ENCODE assay signal across 20 cellular contexts in the genomic region with DNA sequence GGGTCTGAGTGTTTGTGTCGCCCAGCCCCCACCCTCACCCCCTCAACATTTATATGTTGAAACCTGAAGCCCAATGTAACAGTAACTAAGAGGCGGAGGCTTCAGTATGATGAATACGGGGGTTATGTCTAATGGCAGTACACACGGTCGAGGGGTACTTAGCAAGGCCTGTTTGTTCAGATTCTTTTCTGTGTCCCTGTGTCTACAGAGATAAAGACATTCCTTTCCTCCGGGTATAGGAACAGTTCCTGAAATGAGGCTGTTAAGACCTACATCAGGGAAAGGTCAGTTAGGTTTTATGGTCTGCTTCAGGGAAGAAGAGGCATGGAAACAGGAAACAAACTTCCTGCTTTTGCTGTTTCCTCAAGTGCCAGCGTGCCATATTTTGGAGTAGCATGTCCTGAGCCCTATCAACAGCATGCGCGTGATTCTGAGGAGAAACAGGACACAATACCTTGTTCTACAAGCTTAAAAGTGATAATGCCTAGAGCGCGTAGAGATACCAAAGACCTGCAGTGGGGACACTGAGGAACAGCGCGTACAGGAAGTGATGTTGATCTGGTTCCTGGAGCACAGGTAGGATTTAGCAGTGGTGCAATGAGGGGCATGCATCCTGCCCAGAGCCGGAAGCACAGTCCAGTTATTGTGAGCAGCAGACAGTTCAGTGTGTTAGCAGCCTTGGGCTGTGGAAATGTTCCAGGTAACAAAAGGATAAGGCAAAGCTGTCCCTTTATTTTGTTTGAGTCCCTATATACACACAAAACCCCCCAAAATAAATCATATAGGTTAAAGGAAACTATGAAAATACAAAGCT. TPM values are rescaled to one million over a fixed set of nuclear protein-coding genes. Genes with fewer than 3 reads are reported as not detected.
DNase-seq lines count a peak whose midpoint lies in the region; ATAC-seq and TF ChIP-seq lines count a peak whose summit lies in the region.
"Had no signal": no experiment of that assay in that cellular context is flagged by ENCODE, and none has a peak within 500 bp of the region (broad histone marks: within the 10 kb centered on the region; RNA-seq: fewer than 3 reads in every experiment).

No MANE protein-coding gene starts in this region.

- no peak overlapping the region for H2AK5ac ChIP-seq in trophoblast cell (ENCODE audit: low read length)

- H3K36me3 ChIP-seq in HCT116 (ENCODE audit: control insufficient read depth in 1 of 2, insufficient read depth in 2 of 2, low read length in 2 of 2) (no peaks in the 10 kb centered on the region), SJCRH30 (no peaks in the 10 kb centered on the region), iPS-18a (ENCODE audit: control insufficient read depth, low read depth, low read length) (peaks cover 4% of the 10 kb centered on the region), trophoblast cell (ENCODE audit: control insufficient read depth in 1 of 2, insufficient read depth in 2 of 2, low read length in 2 of 2) (no peaks in the 10 kb centered on the region)
- no peaks in the 10 kb centered on the region for H3K36me3 ChIP-seq in CD4-positive, alpha-beta memory T cell (ENCODE audit: insufficient read depth, low read length)
- H3K36me3 ChIP-seq: gastroesophageal sphincter, sigmoid colon, thyroid gland had no signal

- no TSS peak for BruUV-seq in HCT116 (replicated peaks; lab: Mats Ljungman, UMichigan)

- no peak overlapping the region for H3K4me3 ChIP-seq in HCT116 (replicated peaks in 1 of 2; ENCODE audit: low read depth in 1 of 2, low read length in 2 of 2)
- H3K4me3 ChIP-seq in SJCRH30 = no peak overlapping the region
- H3K4me3 ChIP-seq in iPS-18a (ENCODE audit: low read length) = no peak overlapping the region
- H3K4me3 ChIP-seq in trophoblast cell (ENCODE audit: low read depth, low read length) = no peak overlapping the region
- no peak overlapping the region for H3K4me3 ChIP-seq in CD4-positive, alpha-beta memory T cell (ENCODE audit: low read length in 2 of 2)
- H3K4me3 ChIP-seq: gastroesophageal sphincter, sigmoid colon, thyroid gland had no signal

- no peaks in the 10 kb centered on the region for H4K20me1 ChIP-seq in HCT116 (ENCODE audit: insufficient read depth)

- peak overlapping the region; percentile 23 for H4K8ac ChIP-seq in trophoblast cell (ENCODE audit: low read depth, low read length)

- H3K79me2 ChIP-seq in HCT116 (ENCODE audit: insufficient read depth, low read length) (peaks cover 5% of the 10 kb centered on the region), trophoblast cell (ENCODE audit: control insufficient read depth, insufficient read depth, low read length, poor library complexity) (peaks cover 2% of the 10 kb centered on the region)

- RAD21 ChIA-PET in HCT116 (lab: Charles Lee; ENCODE audit: low non-redundant PET in 1 of 2, low total read pairs in 2 of 2, uncharacterized antibody in 2 of 2, unreplicated experiment in 2 of 2) = no interaction called here

- H3K4ac ChIP-seq in trophoblast cell (ENCODE audit: low read depth, low read length) = no peak overlapping the region

- intact Hi-C loops in HCT116 (cut with micrococcal nuclease) = no loop called here
- intact Hi-C loops in CD4-positive, alpha-beta memory T cell (cut with micrococcal nuclease) = no loop called here

- H3K23ac ChIP-seq in trophoblast cell (ENCODE audit: low read length) = no peak overlapping the region

- no peak for TF ChIP-seq RAD21 in HCT116 (IDR thresholded peaks at IDR 0.05; ENCODE audit: low read depth)

- H3K36me3 Mint-ChIP-seq in T-helper 2 cell treated with Interferon-gamma antibody and Interleukin-4, amounts not matched to agents 5 μg/mL and 100 μg/mL, for 36 hours (ENCODE audit: low read depth) = no peaks in the 10 kb centered on the region
- no peaks in the 10 kb centered on the region for H3K36me3 Mint-ChIP-seq in CD4-positive, alpha-beta memory T cell

- no peaks in the 10 kb centered on the region for H3K27me3 Mint-ChIP-seq in T-helper 2 cell treated with Interferon-gamma antibody and Interleukin-4, amounts not matched to agents 5 μg/mL and 100 μg/mL, for 36 hours (ENCODE audit: low read depth)
- no peaks in the 10 kb centered on the region for H3K27me3 Mint-ChIP-seq in CD4-positive, alpha-beta memory T cell

- no peak overlapping the region for H3K14ac ChIP-seq in trophoblast cell (ENCODE audit: low read length)

- no peak for ATAC-seq in HCT116
- ATAC-seq: gastroesophageal sphincter had no signal

- no peaks in the 10 kb centered on the region for H3K9me3 ChIP-seq in HCT116 (ENCODE audit: control insufficient read depth in 1 of 2, insufficient read depth in 1 of 2, low read depth in 1 of 2, low read length in 2 of 2)
- H3K9me3 ChIP-seq in SJCRH30 (replicated peaks) = no peaks in the 10 kb centered on the region
- H3K9me3 ChIP-seq in iPS-18a (ENCODE audit: control insufficient read depth, low read depth, low read length) = no peaks in the 10 kb centered on the region
- H3K9me3 ChIP-seq in trophoblast cell (ENCODE audit: insufficient read depth, low read depth, low read length) = no peaks in the 10 kb centered on the region
- no peaks in the 10 kb centered on the region for H3K9me3 ChIP-seq in CD4-positive, alpha-beta memory T cell (ENCODE audit: control insufficient read depth in 1 of 2, low read length in 2 of 2)
- H3K9me3 ChIP-seq: gastroesophageal sphincter, sigmoid colon, thyroid gland had no signal

- no peak overlapping the region for H4K12ac ChIP-seq in trophoblast cell (ENCODE audit: low read depth, low read length)

- H3K9me3 Mint-ChIP-seq in T-helper 2 cell treated with Interferon-gamma antibody and Interleukin-4, amounts not matched to agents 5 μg/mL and 100 μg/mL, for 36 hours = no peaks in the 10 kb centered on the region
- no peaks in the 10 kb centered on the region for H3K9me3 Mint-ChIP-seq in CD4-positive, alpha-beta memory T cell

- H3K79me1 ChIP-seq in trophoblast cell (ENCODE audit: low read length) = peaks cover 8% of the 10 kb centered on the region

- TF ChIP-seq CTCF in HCT116 (IDR thresholded peaks at IDR 0.05 in 2 of 3, conservative IDR thresholded peaks at IDR 0.05 in 1 of 3; ENCODE audit: borderline replicate concordance in 1 of 3, insufficient read depth in 1 of 3, low read depth in 2 of 3, low read length in 2 of 3) = no peak

- H2BK120ac ChIP-seq in trophoblast cell (ENCODE audit: insufficient read depth, low read length, poor library complexity) = peak overlapping the region; percentile 4

- peaks cover 8% of the 10 kb centered on the region for H3K4me1 Mint-ChIP-seq in T-helper 2 cell treated with Interferon-gamma antibody and Interleukin-4, amounts not matched to agents 5 μg/mL and 100 μg/mL, for 36 hours (ENCODE audit: low read depth)
- peaks cover 0 to 8% (median under 1%) of the 10 kb centered on the region in 4 donors for H3K4me1 Mint-ChIP-seq in CD4-positive, alpha-beta memory T cell

- peak overlapping the region; percentile 36 for H4K91ac ChIP-seq in trophoblast cell (ENCODE audit: low read depth, low read length)

- H3K4me3 Mint-ChIP-seq in T-helper 2 cell treated with Interferon-gamma antibody and Interleukin-4, amounts not matched to agents 5 μg/mL and 100 μg/mL, for 36 hours = no peak overlapping the region
- no peak overlapping the region for H3K4me3 Mint-ChIP-seq in CD4-positive, alpha-beta memory T cell

- POLR2A ChIA-PET in HCT116 (lab: Charles Lee) = no interaction called here
- POLR2A ChIA-PET in CD4-positive, alpha-beta memory T cell (lab: Charles Lee; ENCODE audit: partially characterized antibody) = no interaction called here

- CTCF ChIA-PET in HCT116 (lab: Charles Lee) = no interaction called here
- CTCF ChIA-PET in CD4-positive, alpha-beta memory T cell (lab: Charles Lee; ENCODE audit: partially characterized antibody) = no interaction called here

- H3K9ac ChIP-seq in HCT116 (ENCODE audit: low read length) (no peak overlapping the region), iPS-18a (ENCODE audit: low read length) (no peak overlapping the region), trophoblast cell (ENCODE audit: low read length) (no peak overlapping the region)

- H2BK5ac ChIP-seq in trophoblast cell (ENCODE audit: low read depth, low read length, poor library complexity) = peak overlapping the region; percentile 5

- H3K4me2 ChIP-seq in HCT116 (ENCODE audit: low read length) (peak overlapping the region; percentile 57), trophoblast cell (ENCODE audit: low read length) (peak overlapping the region; percentile 39)

- no peak overlapping the region for H2AFZ ChIP-seq in HCT116 (ENCODE audit: low read depth, low read length, poor library complexity, severe bottlenecking)
- H2AFZ ChIP-seq in trophoblast cell (ENCODE audit: insufficient read depth, low read length, poor library complexity) = no peak overlapping the region

- H3K27ac ChIP-seq in HCT116 (ENCODE audit: low read depth, low read length) (no peak overlapping the region), SJCRH30 (peak overlapping the region; percentile 73; the same call in 1 of the 2 replicates), iPS-18a (ENCODE audit: low read length) (peak overlapping the region; percentile 61), trophoblast cell (ENCODE audit: low read depth, low read length) (peak overlapping the region; percentile 85)
- H3K27ac ChIP-seq in CD4-positive, alpha-beta memory T cell (ENCODE audit: low read depth, low read length) = no peak overlapping the region
- H3K27ac ChIP-seq: gastroesophageal sphincter, sigmoid colon, thyroid gland had no signal

- no peak for TF ChIP-seq POLR2A in HCT116 (IDR thresholded peaks at IDR 0.05; ENCODE audit: borderline replicate concordance, extremely low read depth, insufficient read depth, insufficient read length)

- no peak overlapping the region for H3K27ac Mint-ChIP-seq in T-helper 2 cell treated with Interferon-gamma antibody and Interleukin-4, amounts not matched to agents 5 μg/mL and 100 μg/mL, for 36 hours
- H3K27ac Mint-ChIP-seq in CD4-positive, alpha-beta memory T cell = no peak overlapping the region

- peaks cover 30 to 63% of the 10 kb centered on the region in 2 experiments for H3K4me1 ChIP-seq in HCT116 (ENCODE audit: control insufficient read depth in 1 of 2, insufficient read depth in 2 of 2, low read length in 2 of 2)
- peaks cover 27% of the 10 kb centered on the region for H3K4me1 ChIP-seq in SJCRH30
- H3K4me1 ChIP-seq in iPS-18a (ENCODE audit: control insufficient read depth, low read depth, low read length) = peaks cover 42% of the 10 kb centered on the region
- H3K4me1 ChIP-seq in trophoblast cell (ENCODE audit: control insufficient read depth in 1 of 2, insufficient read depth in 2 of 2, low read length in 2 of 2) = peaks cover 9 to 10% of the 10 kb centered on the region in 2 experiments
- no peaks in the 10 kb centered on the region for H3K4me1 ChIP-seq in CD4-positive, alpha-beta memory T cell (ENCODE audit: insufficient read depth, low read length)

- WGBS in trophoblast cell (ENCODE audit: extremely low coverage, insufficient coverage, insufficient read length) = no CpG with 5 or more reads among the region's 14 CpGs

- peak overlapping the region; percentile 4 for H2BK12ac ChIP-seq in trophoblast cell (ENCODE audit: low read length)

- DNase-seq in HCT116 (ENCODE audit: low read depth, low spot score) = no peak
- no peak for DNase-seq in SJCRH30
- peak; percentile 13 to 59 for DNase-seq in trophoblast cell
- DNase-seq in T-helper 2 cell treated with Interferon-gamma antibody and Interleukin-4, amounts not matched to agents 5 μg/mL and 100 μg/mL, for 36 hours (ENCODE audit: low spot score) = no peak
- no peak for DNase-seq in NCI-H1436 treated with DMSO at 0.1 percent for 48 hours (lab: John Stamatoyannopoulos, UW)
- DNase-seq in T1000 (lab: John Stamatoyannopoulos, UW) = no peak
- DNase-seq in CD4-positive, alpha-beta memory T cell = no peak
- DNase-seq: activated CD4-positive, alpha-beta T cell treated with anti-CD3 and anti-CD28 coated beads for 48 hours; activated naive CD4-positive, alpha-beta T cell treated with Interleukin-2 at 50 U/mL for 16 hours; DMS53; erythroblast; NCI-H1417 treated with DMSO at 0.1 percent for 48 hours; NCI-H345; SHP77 treated with DMSO at 0.1 percent for 48 hours; sigmoid colon; stimulated activated CD4-positive, alpha-beta T cell treated with anti-CD3 and anti-CD28 coated beads, Interleukin-4, amount 100 ng/mL, for 1 hour; T-helper 2 cell; thyroid gland had no signal

- H3K9me2 ChIP-seq in HCT116 (ENCODE audit: insufficient read depth) = no peaks in the 10 kb centered on the region

- H3K18ac ChIP-seq in trophoblast cell (ENCODE audit: low read length) = peak overlapping the region; percentile 15

- H3K27me3 ChIP-seq in HCT116 (ENCODE audit: insufficient read depth, low read length) = no peaks in the 10 kb centered on the region
- no peaks in the 10 kb centered on the region for H3K27me3 ChIP-seq in SJCRH30
- H3K27me3 ChIP-seq in iPS-18a (ENCODE audit: control insufficient read depth, insufficient read depth, low read length) = no peaks in the 10 kb centered on the region
- no peaks in the 10 kb centered on the region for H3K27me3 ChIP-seq in trophoblast cell (ENCODE audit: insufficient read depth, low read length)
- H3K27me3 ChIP-seq in CD4-positive, alpha-beta memory T cell (ENCODE audit: insufficient read depth, low read length) = no peaks in the 10 kb centered on the region
- H3K27me3 ChIP-seq: gastroesophageal sphincter, sigmoid colon, thyroid gland had no signal

RNA-seq across cellular contexts. Expression of gene FGD4, which starts 47.2 kb away (rescaled TPM):
- total RNA-seq in HCT116 (2021; ENCODE audit: unreplicated experiment) = 7.7 TPM
- polyA plus RNA-seq in HCT116 (2012) = 1.8 and 2.6 TPM in 2 replicates
- total RNA-seq in SJCRH30 (2014; rRNA removed; shearing (Covaris generic)) = 9.0 and 10.3 TPM in 2 replicates
- polyA plus RNA-seq in trophoblast cell (2013) = 5.8 and 6.0 TPM in 2 replicates
- total RNA-seq in CD4-positive, alpha-beta memory T cell = under 1 TPM; 0.23 to 0.47 TPM
- under 1 TPM in 1 of 2 donors, not detected in 1; 0.34 TPM for polyA plus RNA-seq in CD4-positive, alpha-beta memory T cell

Comparison
In these comparisons a context has a peak if more than half of its experiments do, and no peak if none do; other contexts are left out.
1. DNase-seq: peak in trophoblast cell (2 of 2); none in HCT116 (single experiment), SJCRH30 (0 of 2), T-helper 2 cell treated with Interferon-gamma antibody and Interleukin-4, amounts not matched to agents 5 μg/mL and 100 μg/mL, for 36 hours (single experiment), NCI-H1436 treated with DMSO at 0.1 percent for 48 hours (single experiment), T1000 (single experiment) and CD4-positive, alpha-beta memory T cell (0 of 5).
2. H3K27ac ChIP-seq: peak in SJCRH30 (single experiment), iPS-18a (single experiment) and trophoblast cell (single experiment); none in HCT116 (single experiment) and CD4-positive, alpha-beta memory T cell (single experiment).